8 cellular contexts compared by ENCODE assay signal in genomic region chr6:33029297-33030184, GRCh38. TPM values are rescaled to one million over a fixed set of nuclear protein-coding genes. Genes with fewer than 3 reads are reported as not detected.
DNase-seq lines count a peak whose midpoint lies in the region; ATAC-seq and TF ChIP-seq lines count a peak whose summit lies in the region.

No MANE protein-coding gene starts in this region.

- ATAC-seq in GM18520 (IDR thresholded peaks at IDR 0.05; ENCODE audit: unreplicated experiment) (peak; percentile 37), gastroesophageal sphincter (peak; percentile 87)
- peak; percentile 86 for ATAC-seq in stimulated activated naive CD8-positive, alpha-beta T cell treated with anti-CD3 and anti-CD28 coated beads, Interleukin-15, Interleukin-2, amounts not matched to agents 100 U/mL and 50 U/mL, for 24 hours

- H3K27ac ChIP-seq in Peyer's patch: peak overlapping the region; percentile 54 to 86 (median 70)
- H3K27ac ChIP-seq in gastroesophageal sphincter: peak overlapping the region; percentile 57 to 73 (median 62)
- H3K27ac ChIP-seq in RWPE1: no peak overlapping the region

- DNase-seq in GOT3 (lab: John Stamatoyannopoulos, UW) (peak; percentile 37), Peyer's patch (peak in 2 of 3 donors; percentile 77 to 84), T-helper 9 cell (no peak), RWPE1 (ENCODE audit: low spot score) (no peak), NCI-H187 treated with DMSO at 0.1 percent for 48 hours (lab: John Stamatoyannopoulos, UW) (no peak)
- no peak for DNase-seq in stimulated activated naive CD8-positive, alpha-beta T cell treated with anti-CD3 and anti-CD28 coated beads, Interleukin-15, Interleukin-2, amounts not matched to agents 100 U/mL and 50 U/mL, for 24 hours

- POLR2A ChIA-PET in RWPE1 (lab: Yijun Ruan, JAX; ENCODE audit: low non-redundant PET): no interaction called here

- H3K36me3 ChIP-seq in Peyer's patch: no peaks in the 10 kb centered on the region
- no peaks in the 10 kb centered on the region for H3K36me3 ChIP-seq in gastroesophageal sphincter

- CTCF ChIA-PET in RWPE1 (lab: Yijun Ruan, JAX): interaction anchor here (0.7 kb wide), 1 partner anchor 1579 kb away, joined by 4 read pairs; no protein-coding TSS in a partner anchor

- TF ChIP-seq EP300 in gastroesophageal sphincter (IDR thresholded peaks at IDR 0.05): no peak

- TF ChIP-seq CTCF in Peyer's patch (IDR thresholded peaks at IDR 0.05) (no peak), gastroesophageal sphincter (IDR thresholded peaks at IDR 0.05) (no peak), RWPE1 (conservative IDR thresholded peaks at IDR 0.05; ENCODE audit: low read depth) (no peak)

- H3K4me3 ChIP-seq in Peyer's patch (no peak overlapping the region), gastroesophageal sphincter (no peak overlapping the region)

- WGBS in gastroesophageal sphincter (ENCODE audit: low coverage in 1 of 2), 2 donors: 39 to 41% methylated on average over 6 to 7 of the region's 7 CpGs

- no peaks in the 10 kb centered on the region for H3K27me3 ChIP-seq in Peyer's patch
- H3K27me3 ChIP-seq in gastroesophageal sphincter: peaks cover 20% of the 10 kb centered on the region

- no peaks in the 10 kb centered on the region for H3K9me3 ChIP-seq in Peyer's patch
- peaks cover 0 to 3% (median 0%) of the 10 kb centered on the region in 3 donors for H3K9me3 ChIP-seq in gastroesophageal sphincter

- H3K4me1 ChIP-seq in Peyer's patch: no peaks in the 10 kb centered on the region
- no peaks in the 10 kb centered on the region for H3K4me1 ChIP-seq in gastroesophageal sphincter

- TF ChIP-seq POLR2A in Peyer's patch (IDR thresholded peaks at IDR 0.05) (peak in 1 of 2 donors; percentile 12), gastroesophageal sphincter (IDR thresholded peaks at IDR 0.05) (no peak)

RNA-seq across cellular contexts. Expression of gene HLA-DOA, which starts 20.1 kb away (rescaled TPM):
- total RNA-seq in Peyer's patch: 10 to 100 TPM in 1 of 4 donors, 1 to 10 TPM in 1, under 1 TPM in 1, not detected in 1; 0.95 to 26.4 (median 1.5) TPM
- 1 to 10 TPM; 1.1 to 4.4 (median 1.8) TPM for total RNA-seq in gastroesophageal sphincter

RNA-seq across cellular contexts. Expression of gene HLA-DPA1, which starts 43.9 kb away (rescaled TPM):
- 10 to 100 TPM; 14.6 to 70.1 (median 50.4) TPM for total RNA-seq in Peyer's patch
- total RNA-seq in gastroesophageal sphincter: 100 to 1,000 TPM in 1 of 4 donors, 10 to 100 TPM in 3; 20.2 to 125 (median 45.4) TPM

RNA-seq across cellular contexts. Expression of gene HLA-DPB1, which starts 46.2 kb away (rescaled TPM):
- total RNA-seq in Peyer's patch (100 to 1,000 TPM in 1 of 4 donors, 10 to 100 TPM in 2, 1 to 10 TPM in 1; 9.5 to 104 (median 19.7) TPM), gastroesophageal sphincter (10 to 100 TPM; 32.1 to 86.3 (median 66.9) TPM)

Comparison
In these comparisons a context has a peak if more than half of its experiments do, and no peak if none do; other contexts are left out.
1. ATAC-seq: peak in every context shown above with its lines; median percentile 87 in gastroesophageal sphincter; 86 in stimulated activated naive CD8-positive, alpha-beta T cell treated with anti-CD3 and anti-CD28 coated beads, Interleukin-15, Interleukin-2, amounts not matched to agents 100 U/mL and 50 U/mL, for 24 hours; 37 in GM18520.
2. DNase-seq: peak in GOT3 (single experiment) and Peyer's patch (2 of 3); none in stimulated activated naive CD8-positive, alpha-beta T cell treated with anti-CD3 and anti-CD28 coated beads, Interleukin-15, Interleukin-2, amounts not matched to agents 100 U/mL and 50 U/mL, for 24 hours (single experiment), T-helper 9 cell (single experiment), RWPE1 (single experiment) and NCI-H187 treated with DMSO at 0.1 percent for 48 hours (single experiment).